Comparison of ENCODE assay signal across 9 cellular contexts in the genomic region with DNA sequence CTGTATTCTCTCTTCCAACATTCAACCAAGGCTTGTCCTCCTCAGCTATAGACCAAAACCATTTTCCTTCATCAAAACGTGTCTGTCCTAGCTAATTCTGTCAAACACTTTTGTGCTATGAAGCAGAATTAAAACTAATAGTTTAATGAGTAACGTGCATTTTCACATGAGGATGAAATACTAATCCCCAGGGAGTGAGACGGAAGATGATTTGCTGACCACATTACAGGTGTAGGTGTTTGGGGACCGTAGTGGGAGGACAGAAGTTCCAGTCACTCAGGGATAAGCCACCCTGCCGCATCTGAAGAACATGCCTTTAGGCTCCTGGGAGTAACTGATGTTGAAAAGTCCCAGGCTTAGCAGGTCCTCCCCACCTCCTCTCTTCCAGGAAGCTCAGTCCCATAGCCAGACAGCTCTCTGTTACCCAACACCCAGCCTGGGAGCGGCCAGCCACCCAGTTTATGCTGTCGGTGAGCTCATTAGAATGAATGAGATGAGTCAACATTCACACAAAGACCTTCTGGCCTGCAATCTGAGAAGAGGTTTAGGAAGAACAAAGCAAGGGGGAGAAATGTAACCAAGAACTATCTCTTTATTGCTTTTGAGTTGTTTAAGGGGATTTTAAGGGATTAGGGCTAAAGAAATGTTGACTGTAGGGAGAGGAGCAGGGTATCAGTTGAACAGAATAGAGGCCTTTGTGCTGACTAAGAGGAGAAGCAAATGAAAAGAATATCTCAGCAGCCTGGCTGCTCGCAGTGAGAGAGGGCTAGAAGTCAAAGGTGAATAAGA.
A peak's percentile ranks its signal among the peaks of the same experiment; 100 is the strongest.
DNase-seq lines count a peak whose midpoint lies in the region; TF ChIP-seq lines count a peak whose summit lies in the region.
"Had no signal": no experiment of that assay in that cellular context is flagged by ENCODE, and none has a peak within 500 bp of the region (broad histone marks: within the 10 kb centered on the region; RNA-seq: fewer than 3 reads in every experiment).

No MANE protein-coding gene starts in this region.

- DNase-seq in GM10266 (ENCODE audit: extremely low spot score): peak; percentile 35
- DNase-seq in H7: peak; percentile 56
- DNase-seq in LoVo (ENCODE audit: low spot score): peak; percentile 60
- peak; percentile 83 for DNase-seq in ecto neural progenitor cell (ENCODE audit: low spot score)
- no peak for DNase-seq in head of caudate nucleus
- DNase-seq in activated CD8-positive, alpha-beta memory T cell treated with anti-CD3 and anti-CD28 coated beads for 24 hours: no peak
- DNase-seq in colonic mucosa: no peak
- no peak for DNase-seq in activated CD4-positive, alpha-beta T cell treated with anti-CD3 and anti-CD28 coated beads, Interleukin-2, amount 10 ng/mL, durations not matched to agents 7 days and 5 days

- H3K27me3 ChIP-seq in H7 (ENCODE audit: control insufficient read depth, insufficient read depth, low read length): no peaks in the 10 kb centered on the region
- no peaks in the 10 kb centered on the region for H3K27me3 ChIP-seq in colonic mucosa
- H3K27me3 ChIP-seq: body of pancreas had no signal

- H3K4me1 ChIP-seq in colonic mucosa: no peaks in the 10 kb centered on the region
- H3K4me1 ChIP-seq: body of pancreas had no signal

- H3K4me3 ChIP-seq in H7 (ENCODE audit: insufficient read depth, low read depth, low read length): no peak overlapping the region
- no peak overlapping the region for H3K4me3 ChIP-seq in colonic mucosa
- H3K4me3 ChIP-seq: body of pancreas had no signal

- H3K9ac ChIP-seq in colonic mucosa (ENCODE audit: low read depth in 2 of 2, low read length in 2 of 2): no peak overlapping the region

- no peaks in the 10 kb centered on the region for H3K9me3 Mint-ChIP-seq in activated CD4-positive, alpha-beta T cell treated with anti-CD3 and anti-CD28 coated beads, Interleukin-2, amount 10 ng/mL, durations not matched to agents 7 days and 5 days

- no peak overlapping the region for H3K27ac ChIP-seq in colonic mucosa
- H3K27ac ChIP-seq: body of pancreas had no signal

- no peaks in the 10 kb centered on the region for H3K36me3 Mint-ChIP-seq in activated CD4-positive, alpha-beta T cell treated with anti-CD3 and anti-CD28 coated beads, Interleukin-2, amount 10 ng/mL, durations not matched to agents 7 days and 5 days (ENCODE audit: low read depth)

- TF ChIP-seq CTCF in GM10266 (IDR thresholded peaks at IDR 0.05; ENCODE audit: control insufficient read depth, insufficient read depth, low read depth, missing control alignments): no peak
- no peak for TF ChIP-seq CTCF in colonic mucosa (IDR thresholded peaks at IDR 0.05)

- H3K9me3 ChIP-seq in colonic mucosa: no peaks in the 10 kb centered on the region
- H3K9me3 ChIP-seq: body of pancreas had no signal

- intact Hi-C loops in head of caudate nucleus (cut with DNase I) (no loop called here), colonic mucosa (cut with DNase I) (no loop called here)

- no peak overlapping the region for H3K4me3 Mint-ChIP-seq in activated CD4-positive, alpha-beta T cell treated with anti-CD3 and anti-CD28 coated beads, Interleukin-2, amount 10 ng/mL, durations not matched to agents 7 days and 5 days

- peaks cover 16% of the 10 kb centered on the region for H3K27me3 Mint-ChIP-seq in activated CD4-positive, alpha-beta T cell treated with anti-CD3 and anti-CD28 coated beads, Interleukin-2, amount 10 ng/mL, durations not matched to agents 7 days and 5 days

- POLR2A ChIA-PET in activated CD4-positive, alpha-beta T cell treated with anti-CD3 and anti-CD28 coated beads, Interleukin-2, amount 10 ng/mL, durations not matched to agents 7 days and 5 days (lab: Charles Lee): no interaction called here

- CTCF ChIA-PET in activated CD4-positive, alpha-beta T cell treated with anti-CD3 and anti-CD28 coated beads, Interleukin-2, amount 10 ng/mL, durations not matched to agents 7 days and 5 days (lab: Charles Lee): no interaction called here

- no peak overlapping the region for H3K27ac Mint-ChIP-seq in activated CD4-positive, alpha-beta T cell treated with anti-CD3 and anti-CD28 coated beads, Interleukin-2, amount 10 ng/mL, durations not matched to agents 7 days and 5 days

- no peaks in the 10 kb centered on the region for H3K4me1 Mint-ChIP-seq in activated CD4-positive, alpha-beta T cell treated with anti-CD3 and anti-CD28 coated beads, Interleukin-2, amount 10 ng/mL, durations not matched to agents 7 days and 5 days

- H3K36me3 ChIP-seq in H7 (replicated peaks; ENCODE audit: control insufficient read depth, insufficient read depth, low read length) (no peaks in the 10 kb centered on the region), colonic mucosa (no peaks in the 10 kb centered on the region)

Comparison
In these comparisons a context has a peak if more than half of its experiments do, and no peak if none do; other contexts are left out.
1. DNase-seq: peak in GM10266 (single experiment), H7 (single experiment), LoVo (single experiment) and ecto neural progenitor cell (single experiment); none in head of caudate nucleus (0 of 42), activated CD8-positive, alpha-beta memory T cell treated with anti-CD3 and anti-CD28 coated beads for 24 hours (single experiment), colonic mucosa (single experiment) and activated CD4-positive, alpha-beta T cell treated with anti-CD3 and anti-CD28 coated beads, Interleukin-2, amount 10 ng/mL, durations not matched to agents 7 days and 5 days (single experiment).